In genomic region chr6:27838513-27839302, GRCh38 we compare ENCODE assay signal across 8 cellular contexts.
DNase-seq lines count a peak whose midpoint lies in the region; ATAC-seq and TF ChIP-seq lines count a peak whose summit lies in the region.
"Not testable (repeated sequence)": the region's sequence is repeated elsewhere in the genome, so short reads cannot be mapped to it uniquely, and the experiment has no call there.

No MANE protein-coding gene starts in this region.

- not testable (repeated sequence) for H3K27ac Mint-ChIP-seq in CD4-positive, CD25-positive, alpha-beta regulatory T cell

- peak; percentile 1 for TF ChIP-seq CTCF in fibroblast of mammary gland (conservative IDR thresholded peaks at IDR 0.05; ENCODE audit: control insufficient read depth, insufficient read depth, low read depth, low read length)

- H3K9me3 Mint-ChIP-seq in CD4-positive, CD25-positive, alpha-beta regulatory T cell = not testable (repeated sequence)

- not testable (repeated sequence) for H3K36me3 Mint-ChIP-seq in CD4-positive, CD25-positive, alpha-beta regulatory T cell

- peak overlapping the region; percentile 98 for H3K27ac ChIP-seq in CD4-positive, CD25-positive, alpha-beta regulatory T cell (ENCODE audit: insufficient read depth, low read length, poor library complexity, severe bottlenecking)

- DNase-seq in CD4-positive, CD25-positive, alpha-beta regulatory T cell = peak in 2 of 3 donors; percentile 48 to 63
- DNase-seq in Kasumi-1 (lab: John Stamatoyannopoulos, UW) (peak; percentile 26 to 34), SKM-1 treated with dmso at 0.1 percent for 144 hours (lab: John Stamatoyannopoulos, UW; ENCODE audit: unreplicated experiment) (peak; percentile 23), fibroblast of mammary gland (ENCODE audit: low read depth) (peak; percentile 53)
- DNase-seq in activated naive CD4-positive, alpha-beta T cell treated with anti-CD3 and anti-CD28 coated beads, Interleukin-2, amount 50 U/mL, for 16 hours = peak; percentile 56
- peak; percentile 37 for DNase-seq in stimulated activated CD4-positive, alpha-beta T cell treated with anti-CD3 and anti-CD28 coated beads, Interleukin-4, amount 100 ng/mL, for 1 hour

- not testable (repeated sequence) for H3K27me3 Mint-ChIP-seq in CD4-positive, CD25-positive, alpha-beta regulatory T cell

- ATAC-seq in CD4-positive, CD25-positive, alpha-beta regulatory T cell (ENCODE audit: low read depth in 2 of 2) = peak; percentile 7 to 15
- peak; percentile 3 for ATAC-seq in GM21529 (IDR thresholded peaks at IDR 0.05; ENCODE audit: unreplicated experiment)

- not testable (repeated sequence) for H3K36me3 ChIP-seq in CD4-positive, CD25-positive, alpha-beta regulatory T cell (ENCODE audit: control insufficient read depth, insufficient read depth, low read length)

- H3K4me3 Mint-ChIP-seq in CD4-positive, CD25-positive, alpha-beta regulatory T cell = not testable (repeated sequence)

- H3K27me3 ChIP-seq in CD4-positive, CD25-positive, alpha-beta regulatory T cell (ENCODE audit: control insufficient read depth, insufficient read depth, low read length); mononuclear cell (ENCODE audit: insufficient read depth, low read length): not testable (repeated sequence)

- H3K9me3 ChIP-seq in CD4-positive, CD25-positive, alpha-beta regulatory T cell (ENCODE audit: control insufficient read depth in 2 of 2, low read length in 2 of 2); mononuclear cell (ENCODE audit: low read depth, low read length): not testable (repeated sequence)

- peaks cover 5 to 19% (median 15%) of the 10 kb centered on the region in 4 donors for H3K4me1 Mint-ChIP-seq in CD4-positive, CD25-positive, alpha-beta regulatory T cell

- peak overlapping the region; percentile 98 for H3K4me3 ChIP-seq in CD4-positive, CD25-positive, alpha-beta regulatory T cell (ENCODE audit: low read depth, low read length)
- peak overlapping the region; percentile 55 for H3K4me3 ChIP-seq in fibroblast of mammary gland (ENCODE audit: control insufficient read depth, low read depth, low read length)
- peak overlapping the region; percentile 71 for H3K4me3 ChIP-seq in mononuclear cell (ENCODE audit: low read length)

- peaks cover 40% of the 10 kb centered on the region for H3K4me1 ChIP-seq in CD4-positive, CD25-positive, alpha-beta regulatory T cell (ENCODE audit: control insufficient read depth, insufficient read depth, low read length, poor library complexity, severe bottlenecking)
- H3K4me1 ChIP-seq in mononuclear cell (ENCODE audit: insufficient read depth, low read length) = peaks cover 33% of the 10 kb centered on the region

Comparison
In these comparisons a context has a peak if more than half of its experiments do, and no peak if none do; other contexts are left out.
1. Peak in every context shown above with its lines: DNase-seq, ATAC-seq, H3K4me3 ChIP-seq and H3K27ac ChIP-seq.